In genomic region chr6:20212392-20213111, GRCh38 we compare ENCODE assay signal across 8 cellular contexts. TPM values are rescaled to one million over a fixed set of nuclear protein-coding genes. Genes with fewer than 3 reads are reported as not detected.
DNase-seq lines count a peak whose midpoint lies in the region; ATAC-seq and TF ChIP-seq lines count a peak whose summit lies in the region.

MBOAT1 (minus strand) TSS chr6:20212469; CDS start chr6:20212234, 235 bp downstream.

- under 1% methylated on average over 60 of the region's 60 CpGs for WGBS in liver

- H3K9me3 ChIP-seq in liver (ENCODE audit: control insufficient read depth in 4 of 4, low read length in 3 of 4), result no peaks in the 10 kb centered on the region

- peak within 1 kb of the TSS; percentile 76 to 89 for H3K9ac ChIP-seq in liver (ENCODE audit: low read depth in 1 of 2, low read length in 2 of 2)

- ATAC-seq in GM19025 (IDR thresholded peaks at IDR 0.05; ENCODE audit: low read depth, unreplicated experiment) (peak; percentile 88), HG03196 (IDR thresholded peaks at IDR 0.05; ENCODE audit: unreplicated experiment) (peak; percentile 89)

- peak in 1 of 2 donors; percentile 19 for TF ChIP-seq RAD21 in liver (IDR thresholded peaks at IDR 0.05)

- no peaks in the 10 kb centered on the region for H3K27me3 ChIP-seq in liver (ENCODE audit: control insufficient read depth in 4 of 4, insufficient read depth in 4 of 4, low read length in 3 of 4)

- H3K27ac ChIP-seq in liver (ENCODE audit: low read depth in 1 of 2, low read length in 2 of 2), result peak within 1 kb of the TSS; percentile 76 to 94

- peak within 1 kb of the TSS; percentile 60 to 94 (median 62) for H3K4me3 ChIP-seq in liver (ENCODE audit: low read depth in 1 of 3, low read length in 3 of 3)

- no peak for TF ChIP-seq CTCF in liver (IDR thresholded peaks at IDR 0.05; ENCODE audit: low read depth, low read length, missing input control)

- H3K36me3 ChIP-seq in liver (ENCODE audit: control insufficient read depth in 4 of 4, insufficient read depth in 3 of 4, low read depth in 1 of 4, low read length in 3 of 4), result no peaks in the 10 kb centered on the region

- peaks cover 3 to 20% (median 6%) of the 10 kb centered on the region in 4 donors for H3K4me1 ChIP-seq in liver (ENCODE audit: control insufficient read depth in 4 of 4, insufficient read depth in 4 of 4, low read length in 3 of 4)

- DNase-seq in AML-193 (lab: John Stamatoyannopoulos, UW) (peak; percentile 93 to 95), NCI-H446 (lab: John Stamatoyannopoulos, UW) (peak; percentile 60 to 88), dedifferentiated amniotic fluid mesenchymal stem cell (ENCODE audit: extremely low spot score) (peak; percentile 90)
- peak; percentile 42 to 52 for DNase-seq in activated CD4-positive, alpha-beta T cell treated with anti-CD3 and anti-CD28 coated beads for 4 hours
- DNase-seq in stimulated activated CD4-positive, alpha-beta T cell treated with anti-CD3 and anti-CD28 coated beads, Interleukin-4, amount 100 ng/mL, for 1 hour, result peak; percentile 55

TF ChIP-seq in liver, 16 proteins besides CTCF, POLR2A, EP300 and RAD21:
- TF ChIP-seq HNF4G (IDR thresholded peaks at IDR 0.05) (no peak), MAX (IDR thresholded peaks at IDR 0.05) (peak; percentile 10), FOXA1 (IDR thresholded peaks at IDR 0.05) (no peak), FOXA2 (IDR thresholded peaks at IDR 0.05) (no peak), SP1 (IDR thresholded peaks at IDR 0.05) (peak; percentile 34), EGR1 (IDR thresholded peaks at IDR 0.05; ENCODE audit: low read depth in 2 of 2) (no peak), TAF1 (conservative IDR thresholded peaks at IDR 0.05) (peak; percentile 69), HNF4A (conservative IDR thresholded peaks at IDR 0.05) (no peak), REST (IDR thresholded peaks at IDR 0.05) (no peak), ATF3 (IDR thresholded peaks at IDR 0.05) (no peak), NR2F2 (IDR thresholded peaks at IDR 0.05) (no peak), JUND (IDR thresholded peaks at IDR 0.05) (no peak), YY1 (IDR thresholded peaks at IDR 0.05) (peak; percentile 66), GABPA (IDR thresholded peaks at IDR 0.05 in 1 of 2, conservative IDR thresholded peaks at IDR 0.05 in 1 of 2) (no peak), RXRA (IDR thresholded peaks at IDR 0.05) (no peak)
- TF ChIP-seq, protein P1, sequence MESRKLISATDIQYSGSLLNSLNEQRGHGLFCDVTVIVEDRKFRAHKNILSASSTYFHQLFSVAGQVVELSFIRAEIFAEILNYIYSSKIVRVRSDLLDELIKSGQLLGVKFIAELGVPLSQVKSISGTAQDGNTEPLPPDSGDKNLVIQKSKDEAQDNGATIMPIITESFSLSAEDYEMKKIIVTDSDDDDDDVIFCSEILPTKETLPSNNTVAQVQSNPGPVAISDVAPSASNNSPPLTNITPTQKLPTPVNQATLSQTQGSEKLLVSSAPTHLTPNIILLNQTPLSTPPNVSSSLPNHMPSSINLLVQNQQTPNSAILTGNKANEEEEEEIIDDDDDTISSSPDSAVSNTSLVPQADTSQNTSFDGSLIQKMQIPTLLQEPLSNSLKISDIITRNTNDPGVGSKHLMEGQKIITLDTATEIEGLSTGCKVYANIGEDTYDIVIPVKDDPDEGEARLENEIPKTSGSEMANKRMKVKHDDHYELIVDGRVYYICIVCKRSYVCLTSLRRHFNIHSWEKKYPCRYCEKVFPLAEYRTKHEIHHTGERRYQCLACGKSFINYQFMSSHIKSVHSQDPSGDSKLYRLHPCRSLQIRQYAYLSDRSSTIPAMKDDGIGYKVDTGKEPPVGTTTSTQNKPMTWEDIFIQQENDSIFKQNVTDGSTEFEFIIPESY (IDR thresholded peaks at IDR 0.05), result no peak

RNA-seq across cellular contexts. Expression of gene MBOAT1, which starts in this region (rescaled TPM):
- 1 to 10 TPM; 5.0 to 9.3 TPM for total RNA-seq in liver
- 1 to 10 TPM; 1.2 to 1.5 TPM for polyA plus RNA-seq in liver

Comparison
In these comparisons a context has a peak if more than half of its experiments do, and no peak if none do; other contexts are left out.
1. Peak in every context shown above with its lines: DNase-seq, ATAC-seq, H3K4me3 ChIP-seq and H3K27ac ChIP-seq.